In genomic region chr10:62632071-62632809, GRCh38 we compare ENCODE assay signal across 8 cellular contexts.
DNase-seq lines count a peak whose midpoint lies in the region; ATAC-seq and TF ChIP-seq lines count a peak whose summit lies in the region.

No MANE protein-coding gene starts in this region.

- CTCF ChIA-PET in CD4-positive, alpha-beta memory T cell (lab: Charles Lee; ENCODE audit: partially characterized antibody), result interaction anchor here (1.1 to 11.0 kb wide), 4 partner anchors 22 to 186 kb away, joined by 3 to 166 read pairs (median 6); partner anchors contain the start of gene EGR2
- CTCF ChIA-PET in MCF 10A (lab: Yijun Ruan, JAX), result interaction anchor here (0.6 to 0.9 kb wide), 2 partner anchors 23 to 159 kb away, joined by 3 to 6 read pairs; no protein-coding TSS in a partner anchor

- no peak for TF ChIP-seq CTCF in right atrium auricular region (IDR thresholded peaks at IDR 0.05)
- no peak for TF ChIP-seq CTCF in MCF 10A (IDR thresholded peaks at IDR 0.05; ENCODE audit: unreplicated experiment)
- no peak for TF ChIP-seq CTCF in suprapubic skin (IDR thresholded peaks at IDR 0.05)

- BruUV-seq in MCF 10A (replicated peaks; lab: Mats Ljungman, UMichigan), result no TSS peak

- H3K36me3 Mint-ChIP-seq in CD4-positive, alpha-beta memory T cell, result no peaks in the 10 kb centered on the region
- H3K36me3 Mint-ChIP-seq in activated CD4-positive, alpha-beta T cell treated with anti-CD3 and anti-CD28 coated beads, Interleukin-2, amount 10 ng/mL, durations not matched to agents 24 days and 14 days (ENCODE audit: low read depth), result no peaks in the 10 kb centered on the region
- no peaks in the 10 kb centered on the region for H3K36me3 Mint-ChIP-seq in MCF 10A (ENCODE audit: insufficient read depth, unreplicated experiment)

- H3K9me3 ChIP-seq in CD4-positive, alpha-beta memory T cell (ENCODE audit: control insufficient read depth in 1 of 2, low read length in 2 of 2), result no peaks in the 10 kb centered on the region
- H3K9me3 ChIP-seq in right atrium auricular region (no peaks in the 10 kb centered on the region), suprapubic skin (no peaks in the 10 kb centered on the region)

- peak overlapping the region; percentile 77 to 95 (median 87) for H3K27ac Mint-ChIP-seq in CD4-positive, alpha-beta memory T cell
- H3K27ac Mint-ChIP-seq in activated CD4-positive, alpha-beta T cell treated with anti-CD3 and anti-CD28 coated beads, Interleukin-2, amount 10 ng/mL, durations not matched to agents 24 days and 14 days, result peak overlapping the region; percentile 93
- H3K27ac Mint-ChIP-seq in MCF 10A (ENCODE audit: low read depth, unreplicated experiment), result no peak overlapping the region

- peaks cover 39% of the 10 kb centered on the region for H3K4me1 ChIP-seq in CD4-positive, alpha-beta memory T cell (ENCODE audit: insufficient read depth, low read length)
- H3K4me1 ChIP-seq in right atrium auricular region, result peaks cover 0 to 15% of the 10 kb centered on the region in 2 donors
- peaks cover 4% of the 10 kb centered on the region for H3K4me1 ChIP-seq in suprapubic skin

- no peak for TF ChIP-seq EP300 in suprapubic skin (IDR thresholded peaks at IDR 0.05)

- peaks cover 14 to 34% (median 27%) of the 10 kb centered on the region in 4 donors for H3K4me1 Mint-ChIP-seq in CD4-positive, alpha-beta memory T cell
- H3K4me1 Mint-ChIP-seq in activated CD4-positive, alpha-beta T cell treated with anti-CD3 and anti-CD28 coated beads, Interleukin-2, amount 10 ng/mL, durations not matched to agents 24 days and 14 days, result peaks cover 20% of the 10 kb centered on the region
- H3K4me1 Mint-ChIP-seq in MCF 10A (ENCODE audit: insufficient read depth, unreplicated experiment), result no peaks in the 10 kb centered on the region

- no peaks in the 10 kb centered on the region for H3K9me3 Mint-ChIP-seq in CD4-positive, alpha-beta memory T cell
- H3K9me3 Mint-ChIP-seq in activated CD4-positive, alpha-beta T cell treated with anti-CD3 and anti-CD28 coated beads, Interleukin-2, amount 10 ng/mL, durations not matched to agents 24 days and 14 days, result no peaks in the 10 kb centered on the region
- no peaks in the 10 kb centered on the region for H3K9me3 Mint-ChIP-seq in MCF 10A (ENCODE audit: unreplicated experiment)

- intact Hi-C loops in CD4-positive, alpha-beta memory T cell (cut with micrococcal nuclease), result loop anchor here (1.0 kb wide), 2 partner anchors 184 to 501 kb away; partner anchors contain the start of genes EGR2 and NRBF2
- intact Hi-C loops in activated CD4-positive, alpha-beta T cell treated with anti-CD3 and anti-CD28 coated beads, Interleukin-2, amount 10 ng/mL, durations not matched to agents 24 days and 14 days (cut with micrococcal nuclease), result loop anchor here (10.0 kb wide), 2 partner anchors 363 to 687 kb away; no protein-coding TSS in a partner anchor
- intact Hi-C loops in MCF 10A (cut with micrococcal nuclease), result no loop called here

- ATAC-seq in GM19463 (IDR thresholded peaks at IDR 0.05; ENCODE audit: unreplicated experiment) (peak; percentile 69), HG03457 (IDR thresholded peaks at IDR 0.05; ENCODE audit: unreplicated experiment) (peak; percentile 48)

- no peak for TF ChIP-seq POLR2A in suprapubic skin (IDR thresholded peaks at IDR 0.05)

- H3K27me3 Mint-ChIP-seq in CD4-positive, alpha-beta memory T cell, result no peaks in the 10 kb centered on the region
- H3K27me3 Mint-ChIP-seq in activated CD4-positive, alpha-beta T cell treated with anti-CD3 and anti-CD28 coated beads, Interleukin-2, amount 10 ng/mL, durations not matched to agents 24 days and 14 days, result no peaks in the 10 kb centered on the region
- H3K27me3 Mint-ChIP-seq in MCF 10A (ENCODE audit: insufficient read depth, unreplicated experiment), result no peaks in the 10 kb centered on the region

- peak overlapping the region in 1 of 2 donors; percentile 29 for H3K4me3 ChIP-seq in CD4-positive, alpha-beta memory T cell (ENCODE audit: low read length in 2 of 2)
- H3K4me3 ChIP-seq in right atrium auricular region (no peak overlapping the region), suprapubic skin (no peak overlapping the region)

- no peak overlapping the region for H3K27ac ChIP-seq in CD4-positive, alpha-beta memory T cell (ENCODE audit: low read depth, low read length)
- peak overlapping the region; percentile 9 to 47 for H3K27ac ChIP-seq in right atrium auricular region
- H3K27ac ChIP-seq in suprapubic skin, result no peak overlapping the region

- 78% methylated on average over 11 of the region's 12 CpGs for WGBS in suprapubic skin

- POLR2A ChIA-PET in CD4-positive, alpha-beta memory T cell (lab: Charles Lee; ENCODE audit: partially characterized antibody), result interaction anchor here (1.1 to 2.1 kb wide), 2 partner anchors 101 to 184 kb away, joined by 3 to 11 read pairs; partner anchors contain the start of gene EGR2
- POLR2A ChIA-PET in MCF 10A (lab: Yijun Ruan, JAX), result no interaction called here

- DNase-seq in CD4-positive, alpha-beta memory T cell, result peak; percentile 66 to 90 (median 77)
- DNase-seq in activated CD4-positive, alpha-beta T cell treated with anti-CD3 and anti-CD28 coated beads, Interleukin-2, amount 10 ng/mL, durations not matched to agents 24 days and 14 days, result peak; percentile 89
- peak; percentile 70 for DNase-seq in right atrium auricular region (ENCODE audit: low spot score)
- DNase-seq in MCF 10A (ENCODE audit: unreplicated experiment), result no peak
- no peak for DNase-seq in suprapubic skin (ENCODE audit: low spot score in 2 of 2)
- DNase-seq in SK-N-DZ (ENCODE audit: low spot score), result no peak

- H3K36me3 ChIP-seq in CD4-positive, alpha-beta memory T cell (ENCODE audit: insufficient read depth, low read length), result no peaks in the 10 kb centered on the region
- no peaks in the 10 kb centered on the region for H3K36me3 ChIP-seq in right atrium auricular region
- no peaks in the 10 kb centered on the region for H3K36me3 ChIP-seq in suprapubic skin

- no peaks in the 10 kb centered on the region for H3K27me3 ChIP-seq in CD4-positive, alpha-beta memory T cell (ENCODE audit: insufficient read depth, low read length)
- H3K27me3 ChIP-seq in right atrium auricular region (no peaks in the 10 kb centered on the region), suprapubic skin (no peaks in the 10 kb centered on the region)

- peak overlapping the region; percentile 22 to 80 (median 56) for H3K4me3 Mint-ChIP-seq in CD4-positive, alpha-beta memory T cell
- H3K4me3 Mint-ChIP-seq in activated CD4-positive, alpha-beta T cell treated with anti-CD3 and anti-CD28 coated beads, Interleukin-2, amount 10 ng/mL, durations not matched to agents 24 days and 14 days, result peak overlapping the region; percentile 65
- no peak overlapping the region for H3K4me3 Mint-ChIP-seq in MCF 10A (ENCODE audit: unreplicated experiment)

Comparison
In these comparisons a context has a peak if more than half of its experiments do, and no peak if none do; other contexts are left out.
1. DNase-seq: peak in CD4-positive, alpha-beta memory T cell (5 of 5), activated CD4-positive, alpha-beta T cell treated with anti-CD3 and anti-CD28 coated beads, Interleukin-2, amount 10 ng/mL, durations not matched to agents 24 days and 14 days (single experiment) and right atrium auricular region (single experiment); none in MCF 10A (single experiment), suprapubic skin (0 of 2) and SK-N-DZ (single experiment).
2. H3K27ac ChIP-seq: peak in right atrium auricular region (2 of 2); none in CD4-positive, alpha-beta memory T cell (single experiment) and suprapubic skin (single experiment).